ENCODE assay signal across 8 cellular contexts in the genomic region with DNA sequence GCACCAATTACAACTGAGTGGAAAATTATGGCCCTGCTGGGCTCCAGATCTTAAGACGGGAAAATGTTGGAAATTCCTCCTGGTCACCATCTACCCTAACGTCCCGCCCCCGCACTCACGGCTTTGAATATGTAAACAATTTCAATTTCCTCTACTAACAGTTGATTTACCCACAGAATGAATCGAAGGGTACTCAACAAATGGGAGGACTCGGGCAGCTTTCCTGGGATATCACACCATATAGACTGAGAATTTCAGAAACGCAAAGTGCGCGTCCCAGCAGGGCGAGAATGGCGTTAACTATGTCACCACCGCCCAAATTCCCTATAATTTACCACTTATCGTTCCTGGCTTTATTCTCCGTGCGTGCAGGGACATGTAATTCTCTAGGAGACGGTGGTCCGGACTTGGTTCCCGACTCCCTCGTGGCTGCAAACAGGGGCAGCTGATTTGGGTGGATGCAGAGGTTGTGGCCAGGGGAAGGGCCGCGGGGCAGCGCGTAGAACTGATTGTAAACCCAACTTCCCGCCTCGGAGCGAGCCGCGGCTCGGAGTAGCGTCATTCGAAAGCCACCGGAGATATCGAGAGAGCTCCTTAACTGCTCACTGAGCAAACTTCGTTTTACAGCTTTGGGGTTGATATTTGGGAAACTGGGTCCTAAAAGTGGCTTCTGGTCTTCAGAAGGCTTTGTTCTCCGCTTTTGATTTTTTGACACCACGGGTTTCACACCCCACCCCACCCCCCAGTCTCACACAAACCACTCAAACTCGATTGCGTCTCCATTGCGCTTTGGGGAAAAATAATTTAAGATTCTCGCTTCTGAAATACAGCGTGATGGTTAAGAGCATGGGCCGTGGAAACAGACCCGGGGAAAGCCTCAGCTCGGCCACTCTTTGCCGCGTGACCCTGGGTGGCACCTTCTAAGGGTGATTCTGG. TPM values are rescaled to one million over a fixed set of nuclear protein-coding genes. Genes with fewer than 3 reads are reported as not detected.
A peak's percentile ranks its signal among the peaks of the same experiment; 100 is the strongest.
DNase-seq lines count a peak whose midpoint lies in the region; ATAC-seq and TF ChIP-seq lines count a peak whose summit lies in the region.

No MANE protein-coding gene starts in this region.

- peak overlapping the region; percentile 71 for H3K4me3 Mint-ChIP-seq in activated naive CD4-positive, alpha-beta T cell treated with anti-CD3 and anti-CD28 coated beads for 36 hours
- peak overlapping the region; percentile 87 for H3K4me3 Mint-ChIP-seq in T-helper 2 cell treated with Interferon-gamma antibody and Interleukin-4, amounts not matched to agents 5 μg/mL and 100 μg/mL, for 36 hours
- peak overlapping the region; percentile 98 for H3K4me3 Mint-ChIP-seq in glutamatergic neuron (ENCODE audit: unreplicated experiment)

- TF ChIP-seq CTCF in glutamatergic neuron (IDR thresholded peaks at IDR 0.05; ENCODE audit: partially characterized antibody, unreplicated experiment): no peak

- H3K9me3 Mint-ChIP-seq in activated naive CD4-positive, alpha-beta T cell treated with anti-CD3 and anti-CD28 coated beads for 36 hours: peaks cover 3% of the 10 kb centered on the region
- peaks cover 8% of the 10 kb centered on the region for H3K9me3 Mint-ChIP-seq in T-helper 2 cell treated with Interferon-gamma antibody and Interleukin-4, amounts not matched to agents 5 μg/mL and 100 μg/mL, for 36 hours
- peaks cover 13% of the 10 kb centered on the region for H3K9me3 Mint-ChIP-seq in glutamatergic neuron (ENCODE audit: unreplicated experiment)

- H3K27ac Mint-ChIP-seq in activated naive CD4-positive, alpha-beta T cell treated with anti-CD3 and anti-CD28 coated beads for 36 hours: no peak overlapping the region
- peak overlapping the region; percentile 46 for H3K27ac Mint-ChIP-seq in T-helper 2 cell treated with Interferon-gamma antibody and Interleukin-4, amounts not matched to agents 5 μg/mL and 100 μg/mL, for 36 hours
- H3K27ac Mint-ChIP-seq in glutamatergic neuron (ENCODE audit: unreplicated experiment): peak overlapping the region; percentile 20

- H3K36me3 Mint-ChIP-seq in activated naive CD4-positive, alpha-beta T cell treated with anti-CD3 and anti-CD28 coated beads for 36 hours (ENCODE audit: low read depth): no peaks in the 10 kb centered on the region
- H3K36me3 Mint-ChIP-seq in T-helper 2 cell treated with Interferon-gamma antibody and Interleukin-4, amounts not matched to agents 5 μg/mL and 100 μg/mL, for 36 hours (ENCODE audit: low read depth): no peaks in the 10 kb centered on the region
- peaks cover 5% of the 10 kb centered on the region for H3K36me3 Mint-ChIP-seq in glutamatergic neuron (ENCODE audit: unreplicated experiment)

- H3K4me3 ChIP-seq in skeletal muscle cell (ENCODE audit: low read depth, low read length): peak overlapping the region; percentile 57

- peak; percentile 39 for DNase-seq in activated naive CD4-positive, alpha-beta T cell treated with anti-CD3 and anti-CD28 coated beads for 36 hours
- no peak for DNase-seq in activated naive CD4-positive, alpha-beta T cell (lab: John Stamatoyannopoulos, UW)
- peak; percentile 33 for DNase-seq in T-helper 2 cell treated with Interferon-gamma antibody and Interleukin-4, amounts not matched to agents 5 μg/mL and 100 μg/mL, for 36 hours (ENCODE audit: low spot score)
- DNase-seq in glutamatergic neuron (peak; percentile 50), skeletal muscle cell (ENCODE audit: low read depth) (no peak), NCI-H1105 treated with DMSO at 0.1 percent for 48 hours (lab: John Stamatoyannopoulos, UW) (no peak), cerebellum (ENCODE audit: low spot score) (no peak)

- intact Hi-C loops in activated naive CD4-positive, alpha-beta T cell treated with anti-CD3 and anti-CD28 coated beads for 36 hours (cut with micrococcal nuclease): no loop called here

- peaks cover 21% of the 10 kb centered on the region for H3K4me1 Mint-ChIP-seq in activated naive CD4-positive, alpha-beta T cell treated with anti-CD3 and anti-CD28 coated beads for 36 hours (ENCODE audit: low read depth)
- peaks cover 24% of the 10 kb centered on the region for H3K4me1 Mint-ChIP-seq in T-helper 2 cell treated with Interferon-gamma antibody and Interleukin-4, amounts not matched to agents 5 μg/mL and 100 μg/mL, for 36 hours (ENCODE audit: low read depth)
- peaks cover 14% of the 10 kb centered on the region for H3K4me1 Mint-ChIP-seq in glutamatergic neuron (ENCODE audit: low read depth, unreplicated experiment)

- CTCF ChIA-PET in activated naive CD4-positive, alpha-beta T cell treated with anti-CD3 and anti-CD28 coated beads for 36 hours (lab: Charles Lee): no interaction called here

- no peak for ATAC-seq in GM18498 (IDR thresholded peaks at IDR 0.05; ENCODE audit: unreplicated experiment)

- H3K27me3 Mint-ChIP-seq in activated naive CD4-positive, alpha-beta T cell treated with anti-CD3 and anti-CD28 coated beads for 36 hours (ENCODE audit: low read depth): peaks cover 63% of the 10 kb centered on the region
- H3K27me3 Mint-ChIP-seq in T-helper 2 cell treated with Interferon-gamma antibody and Interleukin-4, amounts not matched to agents 5 μg/mL and 100 μg/mL, for 36 hours (ENCODE audit: low read depth): peaks cover 86% of the 10 kb centered on the region
- H3K27me3 Mint-ChIP-seq in glutamatergic neuron (ENCODE audit: unreplicated experiment): peaks cover 13% of the 10 kb centered on the region

RNA-seq across cellular contexts. Expression of gene ZSCAN9, which starts 17.6 kb away (rescaled TPM):
- total RNA-seq in activated naive CD4-positive, alpha-beta T cell treated with anti-CD3 and anti-CD28 coated beads for 36 hours: under 1 TPM; 0.74 to 0.88 TPM
- total RNA-seq in glutamatergic neuron (ENCODE audit: unreplicated experiment) (54.0 TPM), cerebellum (35.4 TPM)

RNA-seq across cellular contexts. Expression of gene ZKSCAN4, which starts 44.6 kb away (rescaled TPM):
- total RNA-seq in activated naive CD4-positive, alpha-beta T cell treated with anti-CD3 and anti-CD28 coated beads for 36 hours: 1 to 10 TPM; 3.5 TPM
- total RNA-seq in glutamatergic neuron (ENCODE audit: unreplicated experiment) (7.7 TPM), cerebellum (6.7 TPM)

RNA-seq across cellular contexts. Expression of gene NKAPL, which starts 51.6 kb away (rescaled TPM):
- total RNA-seq in activated naive CD4-positive, alpha-beta T cell treated with anti-CD3 and anti-CD28 coated beads for 36 hours: under 1 TPM in 1 of 2 experiments, not detected in 1; 0.12 TPM
- total RNA-seq in glutamatergic neuron (ENCODE audit: unreplicated experiment) (0.69 TPM), cerebellum (2.5 TPM)

RNA-seq across cellular contexts. Expression of gene ZSCAN26, which starts 59.4 kb away (rescaled TPM):
- 1 to 10 TPM; 2.7 to 3.8 TPM for total RNA-seq in activated naive CD4-positive, alpha-beta T cell treated with anti-CD3 and anti-CD28 coated beads for 36 hours
- total RNA-seq in glutamatergic neuron (ENCODE audit: unreplicated experiment): 24.8 TPM
- total RNA-seq in cerebellum: 35.5 TPM

Comparison
In these comparisons a context has a peak if more than half of its experiments do, and no peak if none do; other contexts are left out.
1. DNase-seq: peak in activated naive CD4-positive, alpha-beta T cell treated with anti-CD3 and anti-CD28 coated beads for 36 hours (single experiment), T-helper 2 cell treated with Interferon-gamma antibody and Interleukin-4, amounts not matched to agents 5 μg/mL and 100 μg/mL, for 36 hours (single experiment) and glutamatergic neuron (single experiment); none in activated naive CD4-positive, alpha-beta T cell (0 of 4), skeletal muscle cell (single experiment), NCI-H1105 treated with DMSO at 0.1 percent for 48 hours (single experiment) and cerebellum (single experiment).
2. RNA of gene ZSCAN9, which starts 17.6 kb away (total RNA-seq): 54.0 TPM in glutamatergic neuron (single experiment) and 35.4 TPM in cerebellum (single experiment); 0.74 to 0.88 TPM in activated naive CD4-positive, alpha-beta T cell treated with anti-CD3 and anti-CD28 coated beads for 36 hours; every median in the first group is over 10 times any median in the second.
3. Peak in every context shown above with its lines, with median percentiles within 50 percentile points of each other: H3K4me3 Mint-ChIP-seq.